22 cellular contexts compared by ENCODE assay signal in the genomic region with DNA sequence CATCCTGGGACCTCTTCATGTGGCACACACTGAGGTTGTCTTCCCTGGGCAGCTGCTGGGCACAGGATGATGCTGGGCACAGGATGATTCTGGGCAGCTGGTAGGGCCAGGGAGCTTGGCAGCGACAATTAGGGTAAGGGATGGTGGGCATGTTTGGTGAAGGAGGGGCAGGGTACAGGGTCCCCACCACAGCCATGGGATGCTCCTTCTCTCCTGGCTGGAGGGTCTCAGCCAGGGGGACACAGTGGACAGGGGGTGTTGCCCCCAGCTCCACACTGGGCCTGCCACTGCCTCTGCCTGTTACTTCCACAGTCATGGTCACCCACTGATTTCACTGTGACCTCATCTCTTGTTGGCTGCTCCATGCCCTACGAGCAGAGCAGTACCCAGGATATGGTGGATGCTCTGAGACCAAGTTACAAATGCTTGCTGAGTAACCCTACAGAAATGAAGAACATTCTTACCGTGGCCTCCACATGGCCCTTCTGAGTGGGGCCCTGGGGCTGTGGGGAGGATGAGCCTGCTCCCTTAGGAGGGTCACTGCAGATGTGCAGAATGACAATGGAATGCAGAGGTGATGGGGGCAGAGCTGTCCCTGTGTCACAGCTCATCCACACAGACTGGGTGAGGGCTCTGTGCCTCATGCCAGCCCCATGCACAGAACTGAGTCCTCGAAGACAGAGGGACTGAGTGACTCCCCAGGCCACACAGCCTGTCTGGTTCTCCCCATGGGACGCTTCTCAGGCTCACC. TPM values are rescaled to one million over a fixed set of nuclear protein-coding genes. Genes with fewer than 3 reads are reported as not detected.
DNase-seq lines count a peak whose midpoint lies in the region; ATAC-seq and TF ChIP-seq lines count a peak whose summit lies in the region.
"Had no signal": no experiment of that assay in that cellular context is flagged by ENCODE, and none has a peak within 500 bp of the region (broad histone marks: within the 10 kb centered on the region; RNA-seq: fewer than 3 reads in every experiment).

No MANE protein-coding gene starts in this region.

- no peak overlapping the region for H3K27ac ChIP-seq in suprapubic skin
- H3K27ac ChIP-seq: A549, RWPE1, tibial nerve had no signal

- no peaks in the 10 kb centered on the region for H3K4me1 ChIP-seq in suprapubic skin
- H3K4me1 ChIP-seq: tibial nerve had no signal

- TF ChIP-seq CTCF in suprapubic skin (IDR thresholded peaks at IDR 0.05), result no peak

- no peaks in the 10 kb centered on the region for H3K9me3 ChIP-seq in suprapubic skin
- H3K9me3 ChIP-seq: A549, tibial nerve had no signal

- DNase-seq in cardiac septum (ENCODE audit: low spot score), result peak; percentile 63
- DNase-seq in Right ventricle myocardium superior, result no peak
- DNase-seq in LHCN-M2 (ENCODE audit: low read depth), result peak; percentile 3
- peak; percentile 12 for DNase-seq in iris pigment epithelial cell (ENCODE audit: low read depth)
- peak; percentile 40 to 62 for DNase-seq in suprapubic skin (ENCODE audit: low spot score in 2 of 2)
- no peak for DNase-seq in T-helper 1 cell
- no peak for DNase-seq in mucosa of gallbladder (ENCODE audit: low spot score)
- DNase-seq: activated CD8-positive, alpha-beta memory T cell treated with anti-CD3 and anti-CD28 coated beads, Interleukin-2, amount 10 ng/mL, durations not matched to agents 7 days and 5 days; activated gamma-delta T cell treated with Interleukin-2 at 50 U/mL for 16 hours; Calu3; effector CD4-positive, alpha-beta T cell; GF-D8; NCI-H1105 treated with DMSO at 0.1 percent for 48 hours; stimulated activated CD4-positive, alpha-beta T cell treated with anti-CD3 and anti-CD28 coated beads, Interleukin-2, amount 100 ng/mL, for 24 hours had no signal

- 80% methylated on average over 3 of the region's 5 CpGs for whole genome bisulfite sequencing in suprapubic skin

- no peak for ATAC-seq in Right ventricle myocardium superior (ENCODE audit: poor library complexity)
- no peak for ATAC-seq in GM19324 (IDR thresholded peaks at IDR 0.05; ENCODE audit: low FRiP score, unreplicated experiment)
- ATAC-seq: A549; activated CD4-positive, CD25-positive, alpha-beta regulatory T cell treated with anti-CD3 and anti-CD28 coated beads, Interleukin-2, amount 50 U/mL, for 24 hours; activated CD8-positive, alpha-beta memory T cell treated with anti-CD3 and anti-CD28 coated beads, Interleukin-2, amount 10 ng/mL, durations not matched to agents 7 days and 5 days; HCT116; K562; naive thymus-derived CD8-positive, alpha-beta T cell had no signal

- TF ChIP-seq POLR2A in suprapubic skin (IDR thresholded peaks at IDR 0.05), result no peak

- peaks cover 15% of the 10 kb centered on the region for H3K27me3 ChIP-seq in suprapubic skin
- H3K27me3 ChIP-seq: tibial nerve had no signal

- no peaks in the 10 kb centered on the region for H3K36me3 ChIP-seq in suprapubic skin
- H3K36me3 ChIP-seq: tibial nerve had no signal

- H3K4me3 ChIP-seq in suprapubic skin, result no peak overlapping the region
- H3K4me3 ChIP-seq: A549, K562, tibial nerve had no signal

- TF ChIP-seq EP300 in suprapubic skin (IDR thresholded peaks at IDR 0.05), result no peak

- intact Hi-C loops in cardiac septum (cut with DNase I), result no loop called here
- intact Hi-C loops in Right ventricle myocardium superior (cut with DNase I), result no loop called here

RNA-seq across cellular contexts. Expression of gene RET, which starts 28.4 kb away (rescaled TPM):
- total RNA-seq in cardiac septum (0.94 TPM), Right ventricle myocardium superior (6.6 TPM), LHCN-M2 (2014; rRNA removed) (under 0.01 TPM in 1 of 2 replicates, not detected in the other), suprapubic skin (1 to 10 TPM in 1 of 4 donors, under 1 TPM in 3; 0.23 to 2.1 (median 0.78) TPM), mucosa of gallbladder (1.6 TPM)
- polyA plus RNA-seq in LHCN-M2 (2012), result 0.06 TPM
- total RNA-seq: Calu3; naive thymus-derived CD8-positive, alpha-beta T cell had no signal
- polyA plus RNA-seq: K562; naive thymus-derived CD8-positive, alpha-beta T cell had no signal

Comparison
In these comparisons a context has a peak if more than half of its experiments do, and no peak if none do; other contexts are left out.
1. DNase-seq: peak in cardiac septum (single experiment), LHCN-M2 (single experiment), iris pigment epithelial cell (single experiment) and suprapubic skin (2 of 2); none in Right ventricle myocardium superior (single experiment), T-helper 1 cell (0 of 5) and mucosa of gallbladder (single experiment).